11 cellular contexts compared by ENCODE assay signal in genomic region chr7:127390186-127390816, GRCh38. TPM values are rescaled to one million over a fixed set of nuclear protein-coding genes. Genes with fewer than 3 reads are reported as not detected.
DNase-seq lines count a peak whose midpoint lies in the region; ATAC-seq and TF ChIP-seq lines count a peak whose summit lies in the region.
"Had no signal": no experiment of that assay in that cellular context is flagged by ENCODE, and none has a peak within 500 bp of the region (broad histone marks: within the 10 kb centered on the region; RNA-seq: fewer than 3 reads in every experiment).

No MANE protein-coding gene starts in this region.

- H3K4me2 ChIP-seq in DOHH2 (ENCODE audit: low read length) = peak overlapping the region; percentile 97
- H3K4me2 ChIP-seq in hepatocyte = peak overlapping the region; percentile 90

- no peaks in the 10 kb centered on the region for H3K9me3 Mint-ChIP-seq in chondrocyte (ENCODE audit: low read depth)

- H3K4me3 Mint-ChIP-seq in T-helper 17 cell (peak overlapping the region; percentile 33), chondrocyte (ENCODE audit: unreplicated experiment) (no peak overlapping the region)

- 0 out of 2 replicates have a peak, but pooled peaks cover 5% of the 10 kb centered on the region for H3F3A ChIP-seq in DOHH2 (ENCODE audit: control insufficient read depth, insufficient read depth)

- H3K27ac ChIP-seq in ACC112 (ENCODE audit: low read depth, low read length) (no peak overlapping the region), DOHH2 (ENCODE audit: low read depth, low read length) (no peak overlapping the region), hepatocyte (no peak overlapping the region)

- intact Hi-C loops in left colon (cut with DNase I, micrococcal nuclease) = no loop called here

- H3K27me3 Mint-ChIP-seq in T-helper 17 cell (no peaks in the 10 kb centered on the region), chondrocyte (ENCODE audit: low read depth) (peaks cover under 1% of the 10 kb centered on the region)

- H3K79me2 ChIP-seq in ACC112 (ENCODE audit: control insufficient read depth, insufficient read depth, low read length, unreplicated experiment) (peaks cover 57% of the 10 kb centered on the region), DOHH2 (ENCODE audit: control insufficient read depth, low read length) (peaks cover 77% of the 10 kb centered on the region), hepatocyte (peaks cover 61% of the 10 kb centered on the region)

- no peak overlapping the region for H2AFZ ChIP-seq in ACC112 (ENCODE audit: low read length, unreplicated experiment)
- no peak overlapping the region for H2AFZ ChIP-seq in hepatocyte

- peaks cover 22% of the 10 kb centered on the region for H3K36me3 ChIP-seq in ACC112 (ENCODE audit: insufficient read depth, low read length)
- peaks cover 65% of the 10 kb centered on the region for H3K36me3 ChIP-seq in DOHH2 (ENCODE audit: control insufficient read depth, low read length)
- H3K36me3 ChIP-seq in hepatocyte (replicated peaks; ENCODE audit: insufficient read depth, low read depth) = no peaks in the 10 kb centered on the region

- H3K9me2 ChIP-seq in DOHH2 (replicated peaks; ENCODE audit: control insufficient read depth, low read length) = no peaks in the 10 kb centered on the region
- H3K9me2 ChIP-seq in hepatocyte (replicated peaks; ENCODE audit: insufficient read depth) = no peaks in the 10 kb centered on the region

- peaks cover 9% of the 10 kb centered on the region for H3K36me3 Mint-ChIP-seq in T-helper 17 cell (ENCODE audit: low read depth)
- peaks cover 8% of the 10 kb centered on the region for H3K36me3 Mint-ChIP-seq in chondrocyte (ENCODE audit: low read depth)

- H3K4me1 Mint-ChIP-seq in T-helper 17 cell = peaks cover 47% of the 10 kb centered on the region
- H3K4me1 Mint-ChIP-seq in chondrocyte (ENCODE audit: low read depth) = peaks cover 36% of the 10 kb centered on the region

- peak overlapping the region; percentile 92 for H3K27ac Mint-ChIP-seq in T-helper 17 cell
- no peak overlapping the region for H3K27ac Mint-ChIP-seq in chondrocyte (ENCODE audit: unreplicated experiment)

- peaks cover 20% of the 10 kb centered on the region for H3K4me1 ChIP-seq in ACC112 (ENCODE audit: control insufficient read depth, insufficient read depth, low read length, unreplicated experiment)
- H3K4me1 ChIP-seq in DOHH2 (ENCODE audit: control insufficient read depth, low read length) = peaks cover 63% of the 10 kb centered on the region
- H3K4me1 ChIP-seq in hepatocyte (ENCODE audit: insufficient read depth) = peaks cover 12% of the 10 kb centered on the region

- DNase-seq in T-helper 17 cell (no peak), hepatocyte (ENCODE audit: low spot score) (no peak), NCI-H2107 treated with DMSO at 0.1 percent for 48 hours (lab: John Stamatoyannopoulos, UW; ENCODE audit: unreplicated experiment) (no peak), left colon (no peak), chondrocyte (ENCODE audit: low spot score) (no peak), epidermal melanocyte (ENCODE audit: insufficient read length, low spot score) (no peak)
- DNase-seq: cerebellar nuclear complex, left ventricle myocardium superior, NCI-H1105 treated with DMSO at 0.1 percent for 48 hours had no signal

- no peaks in the 10 kb centered on the region for H3K27me3 ChIP-seq in ACC112 (ENCODE audit: insufficient read depth, low read length)
- no peaks in the 10 kb centered on the region for H3K27me3 ChIP-seq in DOHH2 (ENCODE audit: control insufficient read depth, low read length)
- peaks cover 6% of the 10 kb centered on the region for H3K27me3 ChIP-seq in hepatocyte

- H3K9me3 ChIP-seq in DOHH2 (ENCODE audit: control insufficient read depth, insufficient read depth, low read length) (no peaks in the 10 kb centered on the region), T-helper 17 cell (ENCODE audit: control insufficient read depth, low read length, poor library complexity, severe bottlenecking) (no peaks in the 10 kb centered on the region), hepatocyte (ENCODE audit: low read depth) (no peaks in the 10 kb centered on the region)

- no peak for TF ChIP-seq CTCF in DOHH2 (IDR thresholded peaks at IDR 0.05; ENCODE audit: low read depth, low read length, poor library complexity, severe bottlenecking)
- no peak for TF ChIP-seq CTCF in hepatocyte (IDR thresholded peaks at IDR 0.05; ENCODE audit: poor library complexity)
- no peak for TF ChIP-seq CTCF in chondrocyte (IDR thresholded peaks at IDR 0.05)

- H3K4me3 ChIP-seq in ACC112 (ENCODE audit: low read depth, low read length) = peak overlapping the region; percentile 85
- H3K4me3 ChIP-seq in DOHH2 (ENCODE audit: low read length) = peak overlapping the region; percentile 92
- no peak overlapping the region for H3K4me3 ChIP-seq in hepatocyte

- H4K20me1 ChIP-seq in DOHH2 (ENCODE audit: control insufficient read depth, insufficient read depth, low read depth, low read length) (peaks cover 18% of the 10 kb centered on the region), hepatocyte (ENCODE audit: insufficient read depth, poor library complexity, severe bottlenecking) (peaks cover 28% of the 10 kb centered on the region)

- WGBS in hepatocyte (ENCODE audit: low lambda C conversion rate, missing lambda C conversion rate) = 92% methylated on average over 2 of the region's 2 CpGs

- ATAC-seq in T-helper 17 cell (no peak), left colon (no peak)
- ATAC-seq: left ventricle myocardium superior had no signal

RNA-seq across cellular contexts. Expression of gene ZNF800, which starts 2.2 kb away (rescaled TPM):
- total RNA-seq in T-helper 17 cell (10 to 100 TPM; 67.2 to 70.1 TPM), hepatocyte (31.3 and 41.5 TPM in 2 replicates), left colon (10 to 100 TPM; 31.7 to 31.9 TPM), chondrocyte (27.3 to 33.6 TPM (median 30.5 TPM) in 3 replicates)
- polyA plus RNA-seq in hepatocyte = 12.1 and 14.3 TPM in 2 replicates
